8 cellular contexts compared by ENCODE assay signal in the genomic region with DNA sequence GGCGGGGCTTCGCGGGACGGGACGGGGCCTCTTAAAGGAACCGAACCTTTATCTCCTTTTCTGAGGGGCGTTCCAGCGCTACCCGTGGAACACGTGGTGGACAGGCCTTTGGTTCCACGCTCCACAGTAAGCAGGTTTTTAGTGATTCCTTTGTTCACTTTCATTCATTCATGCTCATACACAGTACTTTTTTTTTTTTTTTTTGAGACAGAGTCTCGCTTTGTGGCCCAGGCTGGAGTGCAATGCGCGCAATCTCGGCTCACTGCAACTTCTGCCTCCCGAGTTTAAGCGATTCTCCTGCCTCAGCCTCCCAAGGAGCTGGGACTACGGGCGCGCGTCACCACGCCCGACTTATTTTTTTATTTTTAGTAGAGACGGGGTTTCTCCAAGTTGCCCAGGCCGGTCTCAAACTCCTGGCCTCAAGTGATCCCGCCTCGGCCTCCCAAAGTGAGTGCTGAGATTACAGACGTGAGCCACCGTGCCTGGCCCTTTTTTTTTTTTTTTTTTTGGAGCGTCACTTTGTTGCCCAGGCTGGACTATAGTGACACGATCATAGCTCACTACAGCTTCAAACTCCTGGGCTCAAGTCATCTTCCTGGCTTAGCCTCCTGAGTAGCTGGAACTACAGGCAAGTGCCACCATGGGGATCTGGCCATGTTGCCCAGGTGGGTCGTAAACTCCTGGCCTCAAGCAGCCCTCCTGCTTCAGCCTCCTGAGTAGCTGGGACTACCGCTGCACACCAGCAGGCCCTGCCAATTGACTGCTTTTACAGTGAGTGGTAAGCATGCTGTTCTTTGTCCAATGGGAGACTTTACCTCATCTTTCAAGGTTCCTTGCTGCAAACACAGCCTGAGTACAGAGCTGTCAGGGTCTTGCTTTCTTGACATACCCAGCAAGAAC. TPM values are rescaled to one million over a fixed set of nuclear protein-coding genes. Genes with fewer than 3 reads are reported as not detected.
DNase-seq lines count a peak whose midpoint lies in the region; ATAC-seq lines count a peak whose summit lies in the region.

No MANE protein-coding gene starts in this region.

- peak overlapping the region; percentile 97 for H3K4me3 Mint-ChIP-seq in activated T-cell treated with anti-CD3 and anti-CD28 coated beads, Interleukin-2, amount 50 U/mL, for 24 hours
- peak overlapping the region; percentile 98 for H3K4me3 Mint-ChIP-seq in activated naive CD8-positive, alpha-beta T cell treated with anti-CD3 and anti-CD28 coated beads, Interleukin-2, amount 50 U/mL, for 24 hours

- ATAC-seq in activated naive CD8-positive, alpha-beta T cell treated with anti-CD3 and anti-CD28 coated beads, Interleukin-2, amount 50 U/mL, for 24 hours, result no peak
- no peak for ATAC-seq in GM19351 (IDR thresholded peaks at IDR 0.05; ENCODE audit: unreplicated experiment)

- 56% methylated on average over 33 of the region's 33 CpGs for WGBS in thymus

- H3K27me3 ChIP-seq in layer of hippocampus (ENCODE audit: control insufficient read depth, insufficient read depth, low read length) (no peaks in the 10 kb centered on the region), thymus (ENCODE audit: control insufficient read depth, insufficient read depth) (no peaks in the 10 kb centered on the region)

- no peak for DNase-seq in activated T-cell treated with anti-CD3 and anti-CD28 coated beads, Interleukin-2, amount 50 U/mL, for 24 hours
- no peak for DNase-seq in activated T-cell treated with anti-CD3 and anti-CD28 coated beads for 4 hours
- DNase-seq in activated naive CD8-positive, alpha-beta T cell treated with anti-CD3 and anti-CD28 coated beads, Interleukin-2, amount 50 U/mL, for 24 hours, result no peak
- DNase-seq in superior temporal gyrus (ENCODE audit: extremely low spot score), result no peak
- no peak for DNase-seq in hepatic stellate cell (ENCODE audit: low spot score)

- H3K27ac Mint-ChIP-seq in activated T-cell treated with anti-CD3 and anti-CD28 coated beads, Interleukin-2, amount 50 U/mL, for 24 hours, result peak overlapping the region; percentile 94
- H3K27ac Mint-ChIP-seq in activated naive CD8-positive, alpha-beta T cell treated with anti-CD3 and anti-CD28 coated beads, Interleukin-2, amount 50 U/mL, for 24 hours, result peak overlapping the region; percentile 91

- H3K4me1 ChIP-seq in thymus (ENCODE audit: control insufficient read depth, insufficient read depth, low read length), result peaks cover 3% of the 10 kb centered on the region

- no peaks in the 10 kb centered on the region for H3K9me3 Mint-ChIP-seq in activated T-cell treated with anti-CD3 and anti-CD28 coated beads, Interleukin-2, amount 50 U/mL, for 24 hours
- H3K9me3 Mint-ChIP-seq in activated naive CD8-positive, alpha-beta T cell treated with anti-CD3 and anti-CD28 coated beads, Interleukin-2, amount 50 U/mL, for 24 hours, result no peaks in the 10 kb centered on the region

- H3K36me3 ChIP-seq in thymus (ENCODE audit: control insufficient read depth, insufficient read depth), result peaks cover 10% of the 10 kb centered on the region

- H3K4me3 ChIP-seq in thymus (ENCODE audit: low read length), result peak overlapping the region; percentile 81

- H3K27ac ChIP-seq in layer of hippocampus (ENCODE audit: low read depth, low read length), result peak overlapping the region; percentile 52
- H3K27ac ChIP-seq in thymus (ENCODE audit: low read depth), result no peak overlapping the region

- peaks cover 40% of the 10 kb centered on the region for H3K36me3 Mint-ChIP-seq in activated T-cell treated with anti-CD3 and anti-CD28 coated beads, Interleukin-2, amount 50 U/mL, for 24 hours (ENCODE audit: low read depth)
- H3K36me3 Mint-ChIP-seq in activated naive CD8-positive, alpha-beta T cell treated with anti-CD3 and anti-CD28 coated beads, Interleukin-2, amount 50 U/mL, for 24 hours (ENCODE audit: low read depth), result peaks cover 33% of the 10 kb centered on the region

- H3K9me3 ChIP-seq in thymus (ENCODE audit: control insufficient read depth), result no peaks in the 10 kb centered on the region

- peaks cover 50% of the 10 kb centered on the region for H3K4me1 Mint-ChIP-seq in activated T-cell treated with anti-CD3 and anti-CD28 coated beads, Interleukin-2, amount 50 U/mL, for 24 hours (ENCODE audit: low read depth)
- H3K4me1 Mint-ChIP-seq in activated naive CD8-positive, alpha-beta T cell treated with anti-CD3 and anti-CD28 coated beads, Interleukin-2, amount 50 U/mL, for 24 hours, result peaks cover 58% of the 10 kb centered on the region

- no peaks in the 10 kb centered on the region for H3K27me3 Mint-ChIP-seq in activated T-cell treated with anti-CD3 and anti-CD28 coated beads, Interleukin-2, amount 50 U/mL, for 24 hours
- H3K27me3 Mint-ChIP-seq in activated naive CD8-positive, alpha-beta T cell treated with anti-CD3 and anti-CD28 coated beads, Interleukin-2, amount 50 U/mL, for 24 hours, result no peaks in the 10 kb centered on the region

RNA-seq across cellular contexts. Expression of gene CENPM, which starts 0.5 kb away (rescaled TPM):
- 13.1 TPM for polyA plus RNA-seq in thymus

RNA-seq across cellular contexts. Expression of gene TNFRSF13C, which starts 20.8 kb away (rescaled TPM):
- 6.1 TPM for polyA plus RNA-seq in thymus

RNA-seq across cellular contexts. Expression of gene SEPTIN3, which starts 21.8 kb away (rescaled TPM):
- 1.2 TPM for polyA plus RNA-seq in thymus

RNA-seq across cellular contexts. Expression of gene SHISA8, which starts 32.6 kb away (rescaled TPM):
- polyA plus RNA-seq in thymus, result 2.9 TPM
